In the genomic region with DNA sequence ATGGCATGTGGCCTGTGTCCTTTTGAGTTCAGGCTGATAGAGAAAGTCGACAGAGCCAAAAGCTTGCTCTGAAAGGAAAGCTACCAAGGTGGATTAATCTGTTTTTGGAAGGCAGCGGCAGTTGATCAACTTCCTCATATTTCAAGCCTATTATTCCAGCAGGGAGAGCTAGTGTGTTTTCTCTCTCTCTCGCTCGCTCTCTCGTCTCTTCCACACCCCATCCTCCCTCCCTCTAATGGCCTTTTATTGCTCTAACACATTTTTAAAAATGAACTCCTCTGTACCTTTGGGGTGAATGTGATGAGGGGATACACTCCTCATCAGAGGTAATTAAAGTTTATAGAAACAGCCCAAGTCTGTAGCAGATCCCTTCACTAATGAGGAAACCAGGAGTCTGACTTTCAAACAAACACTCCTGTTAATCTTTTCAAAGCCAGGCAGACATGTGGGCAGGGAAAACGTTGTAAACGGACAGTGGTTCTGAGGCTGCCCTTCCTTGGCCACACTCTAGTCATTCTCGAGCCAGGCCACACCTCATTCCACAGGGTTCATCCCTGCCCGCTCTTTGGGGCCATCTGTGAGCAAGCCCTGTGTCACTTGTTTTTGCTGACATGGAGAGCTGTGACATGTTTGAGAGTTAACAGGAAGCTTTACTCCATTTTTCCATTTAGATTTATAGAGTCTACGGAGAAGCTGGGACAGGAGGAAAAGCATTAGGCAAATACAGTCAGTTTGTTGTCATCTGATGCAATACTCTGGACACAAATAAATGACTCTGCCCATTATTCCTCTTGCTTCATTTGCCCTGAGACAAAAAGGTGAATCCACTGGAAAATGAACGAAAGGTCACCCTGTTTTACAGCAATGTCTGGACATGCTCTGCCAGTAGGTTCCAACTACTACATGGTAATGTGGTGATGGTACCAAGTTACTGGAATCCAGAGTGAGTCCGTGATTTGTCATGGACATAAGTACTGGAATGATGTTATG, we compare ENCODE assay signal across 9 cellular contexts.
DNase-seq lines count a peak whose midpoint lies in the region; ATAC-seq and TF ChIP-seq lines count a peak whose summit lies in the region.
"Had no signal": no experiment of that assay in that cellular context is flagged by ENCODE, and none has a peak within 500 bp of the region (broad histone marks: within the 10 kb centered on the region; RNA-seq: fewer than 3 reads in every experiment).

No MANE protein-coding gene starts in this region.

- peak overlapping the region in 1 of 3 experiments; percentile 2 for H3K4me3 Mint-ChIP-seq in nephron
- H3K4me3 Mint-ChIP-seq in GM23338 = no peak overlapping the region

- POLR2A ChIA-PET in BJ (lab: Charles Lee) = no interaction called here

- no peaks in the 10 kb centered on the region for H3K79me2 ChIP-seq in GM23338 (replicated peaks; ENCODE audit: insufficient read depth)

- no peak for TF ChIP-seq CTCF in BJ (IDR thresholded peaks at IDR 0.05; ENCODE audit: insufficient read depth, low read depth, low read length)
- TF ChIP-seq CTCF in epithelial cell of esophagus (IDR thresholded peaks at IDR 0.05; ENCODE audit: insufficient read depth, low read depth, low read length, missing control alignments) = peak; percentile 41
- TF ChIP-seq CTCF in nephron (IDR thresholded peaks at IDR 0.05; ENCODE audit: unreplicated experiment in 3 of 3) = peak in 1 of 3 experiments; percentile 14
- no peak for TF ChIP-seq CTCF in GM23338 (conservative IDR thresholded peaks at IDR 0.05; ENCODE audit: low read depth in 2 of 2)

- DNase-seq in BJ (ENCODE audit: low read depth) = peak; percentile 74
- DNase-seq in NCI-H2196 (lab: John Stamatoyannopoulos, UW; ENCODE audit: unreplicated experiment) = peak; percentile 60
- peak; percentile 88 for DNase-seq in epithelial cell of esophagus (ENCODE audit: low read depth)
- no peak for DNase-seq in GM23338 (ENCODE audit: low spot score)
- DNase-seq in NOMO-1 (lab: John Stamatoyannopoulos, UW; ENCODE audit: unreplicated experiment in 2 of 2) = no peak
- DNase-seq in HPDE6-E6E7 (ENCODE audit: extremely low spot score) = no peak
- DNase-seq: stimulated activated CD4-positive, alpha-beta T cell treated with anti-CD3 and anti-CD28 coated beads, Interleukin-4, amount 100 ng/mL, for 4 hours had no signal

- H3F3A ChIP-seq in GM23338 (replicated peaks; ENCODE audit: low read depth) = no peaks in the 10 kb centered on the region

- H4K20me1 ChIP-seq in GM23338 (replicated peaks; ENCODE audit: insufficient read depth) = no peaks in the 10 kb centered on the region

- ATAC-seq in GM18907 (IDR thresholded peaks at IDR 0.05; ENCODE audit: unreplicated experiment) (no peak), GM23338 (no peak)

- H3K36me3 ChIP-seq in BJ (ENCODE audit: control insufficient read depth, insufficient read depth, low read length) = peaks cover 31% of the 10 kb centered on the region
- H3K36me3 ChIP-seq in GM23338 (ENCODE audit: insufficient read depth) = no peaks in the 10 kb centered on the region

- peak overlapping the region; percentile 84 to 93 (median 91) for H3K27ac Mint-ChIP-seq in nephron
- no peak overlapping the region for H3K27ac Mint-ChIP-seq in GM23338

- H3K4me3 ChIP-seq in BJ (ENCODE audit: low read depth, low read length) (no peak overlapping the region), epithelial cell of esophagus (ENCODE audit: low read length) (no peak overlapping the region), GM23338 (no peak overlapping the region)

- peaks cover 13% of the 10 kb centered on the region for H3K27me3 Mint-ChIP-seq in nephron (ENCODE audit: low read depth)
- H3K27me3 Mint-ChIP-seq in GM23338 (ENCODE audit: insufficient read depth, low read depth, poor library complexity) = peaks cover 2% of the 10 kb centered on the region

- H3K27me3 ChIP-seq in BJ (ENCODE audit: control insufficient read depth, insufficient read depth, low read length) = no peaks in the 10 kb centered on the region
- no peaks in the 10 kb centered on the region for H3K27me3 ChIP-seq in GM23338 (ENCODE audit: insufficient read depth)

- H3K36me3 Mint-ChIP-seq in nephron (ENCODE audit: low read depth) (no peaks in the 10 kb centered on the region), GM23338 (ENCODE audit: low read depth) (no peaks in the 10 kb centered on the region)

- H3K9me3 Mint-ChIP-seq in nephron (no peaks in the 10 kb centered on the region), GM23338 (no peaks in the 10 kb centered on the region)

- H3K4me2 ChIP-seq in GM23338 = no peak overlapping the region

- CTCF ChIA-PET in BJ (lab: Yijun Ruan, JAX) = interaction anchor here (1.5 to 4.9 kb wide), 3 partner anchors 9 to 102 kb away, joined by 3 to 19 read pairs (median 11); no protein-coding TSS in a partner anchor

- no peaks in the 10 kb centered on the region for H3K9me2 ChIP-seq in GM23338 (ENCODE audit: insufficient read depth)

- H2AFZ ChIP-seq in GM23338 = no peak overlapping the region; the same call in 1 of the 2 replicates

- H3K27ac ChIP-seq in GM23338 (ENCODE audit: low read depth) = no peak overlapping the region

- 0 out of 2 replicates have a peak, but pooled peaks cover 4% of the 10 kb centered on the region for H3K4me1 ChIP-seq in GM23338 (ENCODE audit: insufficient read depth)

- H3K4me1 Mint-ChIP-seq in nephron (peaks cover 56% of the 10 kb centered on the region), GM23338 (peaks cover 24% of the 10 kb centered on the region; the same call in 2 of the 3 replicates)

TF ChIP-seq in GM23338, 12 proteins besides CTCF, POLR2A, EP300 and RAD21 (continues in another document):
- TF ChIP-seq, protein P1, sequence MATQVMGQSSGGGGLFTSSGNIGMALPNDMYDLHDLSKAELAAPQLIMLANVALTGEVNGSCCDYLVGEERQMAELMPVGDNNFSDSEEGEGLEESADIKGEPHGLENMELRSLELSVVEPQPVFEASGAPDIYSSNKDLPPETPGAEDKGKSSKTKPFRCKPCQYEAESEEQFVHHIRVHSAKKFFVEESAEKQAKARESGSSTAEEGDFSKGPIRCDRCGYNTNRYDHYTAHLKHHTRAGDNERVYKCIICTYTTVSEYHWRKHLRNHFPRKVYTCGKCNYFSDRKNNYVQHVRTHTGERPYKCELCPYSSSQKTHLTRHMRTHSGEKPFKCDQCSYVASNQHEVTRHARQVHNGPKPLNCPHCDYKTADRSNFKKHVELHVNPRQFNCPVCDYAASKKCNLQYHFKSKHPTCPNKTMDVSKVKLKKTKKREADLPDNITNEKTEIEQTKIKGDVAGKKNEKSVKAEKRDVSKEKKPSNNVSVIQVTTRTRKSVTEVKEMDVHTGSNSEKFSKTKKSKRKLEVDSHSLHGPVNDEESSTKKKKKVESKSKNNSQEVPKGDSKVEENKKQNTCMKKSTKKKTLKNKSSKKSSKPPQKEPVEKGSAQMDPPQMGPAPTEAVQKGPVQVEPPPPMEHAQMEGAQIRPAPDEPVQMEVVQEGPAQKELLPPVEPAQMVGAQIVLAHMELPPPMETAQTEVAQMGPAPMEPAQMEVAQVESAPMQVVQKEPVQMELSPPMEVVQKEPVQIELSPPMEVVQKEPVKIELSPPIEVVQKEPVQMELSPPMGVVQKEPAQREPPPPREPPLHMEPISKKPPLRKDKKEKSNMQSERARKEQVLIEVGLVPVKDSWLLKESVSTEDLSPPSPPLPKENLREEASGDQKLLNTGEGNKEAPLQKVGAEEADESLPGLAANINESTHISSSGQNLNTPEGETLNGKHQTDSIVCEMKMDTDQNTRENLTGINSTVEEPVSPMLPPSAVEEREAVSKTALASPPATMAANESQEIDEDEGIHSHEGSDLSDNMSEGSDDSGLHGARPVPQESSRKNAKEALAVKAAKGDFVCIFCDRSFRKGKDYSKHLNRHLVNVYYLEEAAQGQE (IDR thresholded peaks at IDR 0.05; ENCODE audit: unreplicated experiment) = no peak
- no peak for TF ChIP-seq EZH2 (IDR thresholded peaks at IDR 0.05; ENCODE audit: low read depth, unreplicated experiment)

Comparison
In these comparisons a context has a peak if more than half of its experiments do, and no peak if none do; other contexts are left out.
1. DNase-seq: peak in BJ (single experiment), NCI-H2196 (single experiment) and epithelial cell of esophagus (single experiment); none in GM23338 (single experiment), NOMO-1 (0 of 2) and HPDE6-E6E7 (single experiment).